Comparison of ENCODE assay signal across 1 cellular context in genomic region chr12:132268674-132269073, GRCh38.
TF ChIP-seq lines count a peak whose summit lies in the region.

No MANE protein-coding gene starts in this region.

TF ChIP-seq in K562, 482 proteins besides CTCF, POLR2A, EP300 and RAD21 (continued from another document and continues in another):
- TF ChIP-seq ZNF318 (IDR thresholded peaks at IDR 0.05; ENCODE audit: borderline replicate concordance in 1 of 2, low read depth in 1 of 2), result no peak
- no peak for TF ChIP-seq FUS (optimal IDR thresholded peaks at IDR 0.05; ENCODE audit: low read depth, low read length)
- TF ChIP-seq KHSRP (IDR thresholded peaks at IDR 0.05), result 0 out of 2 replicates have a peak, but pooled peaks have one; percentile 23
- no peak for TF ChIP-seq ATF4 (CRISPR knock-in tag; IDR thresholded peaks at IDR 0.05)
- no peak for TF ChIP-seq MCM3 (IDR thresholded peaks at IDR 0.05)
- no peak for TF ChIP-seq ZNF717 (CRISPR knock-in tag; IDR thresholded peaks at IDR 0.05)
- no peak for TF ChIP-seq NFXL1 (CRISPR knock-in tag; IDR thresholded peaks at IDR 0.05)
- TF ChIP-seq MYBL2 (IDR thresholded peaks at IDR 0.05; ENCODE audit: low read depth), result no peak
- TF ChIP-seq MYBL2 (CRISPR knock-in tag; IDR thresholded peaks at IDR 0.05; ENCODE audit: borderline replicate concordance), result no peak
- TF ChIP-seq FOXJ3 (CRISPR knock-in tag; IDR thresholded peaks at IDR 0.05), result no peak
- TF ChIP-seq RAD51 (IDR thresholded peaks at IDR 0.05; ENCODE audit: borderline replicate concordance, low read depth), result no peak
- no peak for TF ChIP-seq GABPA (tag; conservative IDR thresholded peaks at IDR 0.05; ENCODE audit: low read depth)
- no peak for TF ChIP-seq IFI16 (CRISPR knock-in tag; IDR thresholded peaks at IDR 0.05)
- no peak for TF ChIP-seq BRD4 (IDR thresholded peaks at IDR 0.05)
- TF ChIP-seq KDM2B (CRISPR knock-in tag; IDR thresholded peaks at IDR 0.05), result no peak
- no peak for TF ChIP-seq ZNF766 (CRISPR knock-in tag; conservative IDR thresholded peaks at IDR 0.05)
- TF ChIP-seq ETS1 (conservative IDR thresholded peaks at IDR 0.05; ENCODE audit: control insufficient read depth, low read depth, low read length), result 0 out of 2 replicates have a peak, but pooled peaks have one; percentile 41
- peak; percentile 27; the same call in 1 of the 2 replicates for TF ChIP-seq PKNOX1 (IDR thresholded peaks at IDR 0.05)
- TF ChIP-seq BMI1 (IDR thresholded peaks at IDR 0.05; ENCODE audit: low read length), result no peak
- TF ChIP-seq ZBTB43 (CRISPR knock-in tag; IDR thresholded peaks at IDR 0.05), result no peak
- TF ChIP-seq IRF9 (tag; IDR thresholded peaks at IDR 0.05), result no peak
- no peak for TF ChIP-seq ZNF551 (CRISPR knock-in tag; IDR thresholded peaks at IDR 0.05)
- TF ChIP-seq NELFE (IDR thresholded peaks at IDR 0.05; ENCODE audit: insufficient read depth, insufficient read length), result no peak
- TF ChIP-seq KLF16 (IDR thresholded peaks at IDR 0.05), result no peak
- no peak for TF ChIP-seq ZNF778 (CRISPR knock-in tag; IDR thresholded peaks at IDR 0.05)
- TF ChIP-seq HMG20A (CRISPR knock-in tag; conservative IDR thresholded peaks at IDR 0.05), result no peak
- TF ChIP-seq PATZ1 (CRISPR knock-in tag; IDR thresholded peaks at IDR 0.05; ENCODE audit: borderline replicate concordance), result no peak
- no peak for TF ChIP-seq ILK (tag; IDR thresholded peaks at IDR 0.05; ENCODE audit: borderline replicate concordance, low read depth)
- TF ChIP-seq STAT5A (IDR thresholded peaks at IDR 0.05; ENCODE audit: borderline replicate concordance, low read length), result no peak
- TF ChIP-seq NR0B1 (IDR thresholded peaks at IDR 0.05; ENCODE audit: partially characterized antibody), result no peak
